In the genomic region with DNA sequence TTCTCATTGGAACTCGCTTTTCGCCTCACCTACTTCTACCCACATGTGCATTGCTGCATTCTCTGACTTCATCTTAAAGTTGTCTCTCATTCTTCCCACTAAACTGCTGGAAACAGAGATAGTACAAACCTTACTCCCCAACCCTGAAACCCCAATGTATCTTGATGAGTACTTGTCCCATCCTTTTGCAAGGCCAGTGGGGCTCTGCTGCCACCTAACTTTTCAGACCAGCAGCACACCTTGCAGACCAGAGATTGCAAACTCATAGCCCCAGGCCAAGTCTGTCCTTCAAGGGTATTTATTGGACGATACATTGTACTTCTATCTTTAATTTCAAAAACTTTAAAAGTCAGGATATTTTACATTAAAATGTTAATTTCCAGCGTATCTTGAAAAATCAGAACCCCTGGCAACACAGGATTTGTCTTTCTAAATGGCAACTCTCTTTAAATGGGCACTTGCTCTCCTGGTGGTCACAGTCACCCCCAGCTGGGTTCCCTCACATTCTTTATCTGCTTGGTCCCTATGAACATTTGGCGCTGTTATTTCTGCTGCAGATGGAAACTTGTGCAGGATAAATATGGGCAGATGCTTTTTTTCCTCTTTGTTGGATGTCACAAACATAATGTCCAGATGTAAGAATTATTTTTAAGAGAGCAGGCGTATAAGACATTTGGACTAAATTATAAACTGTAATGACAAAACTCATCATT, we compare ENCODE assay signal across 10 cellular contexts.
DNase-seq lines count a peak whose midpoint lies in the region; ATAC-seq, FAIRE-seq and TF ChIP-seq lines count a peak whose summit lies in the region.
"Had no signal": no experiment of that assay in that cellular context is flagged by ENCODE, and none has a peak within 500 bp of the region (broad histone marks: within the 10 kb centered on the region; RNA-seq: fewer than 3 reads in every experiment).

No MANE protein-coding gene starts in this region.

- H3K9ac ChIP-seq in keratinocyte (ENCODE audit: control insufficient read depth, extremely low read depth, insufficient read depth, low read length): no peak overlapping the region

- DNase-seq in D721Med (ENCODE audit: insufficient read length, low spot score) (no peak), GM23338 (ENCODE audit: low spot score) (peak; percentile 79), SJCRH30 (peak; percentile 31 to 46), keratinocyte (ENCODE audit: low read depth, low spot score) (peak; percentile 42), NCI-H748 (lab: John Stamatoyannopoulos, UW; ENCODE audit: unreplicated experiment) (no peak), hippocampal formation (lab: John Stamatoyannopoulos, UW) (no peak), posterior vena cava (ENCODE audit: low spot score) (no peak), MV-4-11 (lab: John Stamatoyannopoulos, UW) (no peak)
- DNase-seq: retina had no signal

- H3K79me2 ChIP-seq in GM23338 (replicated peaks; ENCODE audit: insufficient read depth) (no peaks in the 10 kb centered on the region), keratinocyte (ENCODE audit: control insufficient read depth, insufficient read depth, low read length) (no peaks in the 10 kb centered on the region)

- H3K36me3 ChIP-seq in GM23338 (ENCODE audit: insufficient read depth) (no peaks in the 10 kb centered on the region), SJCRH30 (no peaks in the 10 kb centered on the region), keratinocyte (ENCODE audit: control insufficient read depth in 2 of 2, extremely low read depth in 1 of 2, insufficient read depth in 2 of 2, low read length in 2 of 2) (no peaks in the 10 kb centered on the region)

- no peaks in the 10 kb centered on the region for H3K9me1 ChIP-seq in keratinocyte (ENCODE audit: control insufficient read depth, extremely low read depth, insufficient read depth, low read length)

- no peak overlapping the region for H3K27ac Mint-ChIP-seq in GM23338
- H3K27ac Mint-ChIP-seq: activated naive CD8-positive, alpha-beta T cell had no signal

- no peaks in the 10 kb centered on the region for H3K9me3 ChIP-seq in SJCRH30 (replicated peaks)
- H3K9me3 ChIP-seq in keratinocyte (ENCODE audit: control insufficient read depth, low read depth, low read length): no peaks in the 10 kb centered on the region

- H3K27ac ChIP-seq in GM23338 (ENCODE audit: low read depth): no peak overlapping the region
- no peak overlapping the region for H3K27ac ChIP-seq in SJCRH30
- H3K27ac ChIP-seq in keratinocyte (ENCODE audit: control insufficient read depth, insufficient read depth, low read length): no peak overlapping the region

- no peaks in the 10 kb centered on the region for H4K20me1 ChIP-seq in GM23338 (replicated peaks; ENCODE audit: insufficient read depth)
- no peaks in the 10 kb centered on the region for H4K20me1 ChIP-seq in keratinocyte (ENCODE audit: control insufficient read depth, extremely low read depth, insufficient read depth, low read length)

- peak; percentile 50 for TF ChIP-seq CTCF in D721Med (IDR thresholded peaks at IDR 0.05; ENCODE audit: insufficient read depth, missing control alignments)
- peak; percentile 80 to 92 for TF ChIP-seq CTCF in GM23338 (conservative IDR thresholded peaks at IDR 0.05; ENCODE audit: low read depth in 2 of 2)
- TF ChIP-seq CTCF in keratinocyte (optimal IDR thresholded peaks at IDR 0.05 in 1 of 3, IDR thresholded peaks at IDR 0.05 in 1 of 3, conservative IDR thresholded peaks at IDR 0.05 in 1 of 3; ENCODE audit: extremely low read depth in 1 of 3, insufficient read depth in 2 of 3, low read length in 3 of 3): peak; percentile 80 to 84 (median 81)

- H3K4me1 ChIP-seq in GM23338 (ENCODE audit: insufficient read depth): no peaks in the 10 kb centered on the region
- no peaks in the 10 kb centered on the region for H3K4me1 ChIP-seq in SJCRH30
- H3K4me1 ChIP-seq in keratinocyte (ENCODE audit: control insufficient read depth, extremely low read depth, insufficient read depth, low read length): no peaks in the 10 kb centered on the region

- H3K27me3 Mint-ChIP-seq in GM23338 (ENCODE audit: insufficient read depth, low read depth, poor library complexity): peaks cover 1% of the 10 kb centered on the region
- H3K27me3 Mint-ChIP-seq: activated naive CD8-positive, alpha-beta T cell had no signal

- intact Hi-C loops in posterior vena cava (cut with DNase I): no loop called here

- no peak overlapping the region for H3K4me3 ChIP-seq in GM23338
- H3K4me3 ChIP-seq in SJCRH30: no peak overlapping the region
- H3K4me3 ChIP-seq in keratinocyte (ENCODE audit: control insufficient read depth in 2 of 3, extremely low read depth in 1 of 3, insufficient read depth in 2 of 3, low read depth in 1 of 3, low read length in 3 of 3): no peak overlapping the region

- H3K4me2 ChIP-seq in GM23338: no peak overlapping the region
- H3K4me2 ChIP-seq in keratinocyte (ENCODE audit: control insufficient read depth, extremely low read depth, insufficient read depth, low read depth, low read length): no peak overlapping the region

- 0 out of 2 replicates have a peak overlapping the region, but pooled peaks have one; percentile 49 for H2AFZ ChIP-seq in GM23338
- H2AFZ ChIP-seq in keratinocyte (ENCODE audit: control insufficient read depth, low read length): no peak overlapping the region

- peak; percentile 96 for ATAC-seq in GM23338

- no peaks in the 10 kb centered on the region for H3F3A ChIP-seq in GM23338 (replicated peaks; ENCODE audit: low read depth)

- no peaks in the 10 kb centered on the region; the same call in 2 of the 3 replicates for H3K9me3 Mint-ChIP-seq in GM23338

- H3K4me1 Mint-ChIP-seq in GM23338: no peaks in the 10 kb centered on the region

- H3K27me3 ChIP-seq in GM23338 (ENCODE audit: insufficient read depth): no peaks in the 10 kb centered on the region
- no peaks in the 10 kb centered on the region for H3K27me3 ChIP-seq in SJCRH30
- no peaks in the 10 kb centered on the region for H3K27me3 ChIP-seq in keratinocyte (ENCODE audit: control insufficient read depth, extremely low read depth, insufficient read depth, low read length)

- 0 out of 2 replicates have a peak, but pooled peaks cover 6% of the 10 kb centered on the region for H3K9me2 ChIP-seq in GM23338 (ENCODE audit: insufficient read depth)

- dilution Hi-C loops in keratinocyte (cut with MboI; ENCODE audit: extremely low pct_ligation_motif_present, low sequenced_read_pairs): no loop called here

- H3K36me3 Mint-ChIP-seq in GM23338 (ENCODE audit: low read depth): no peaks in the 10 kb centered on the region

- no peak overlapping the region for H3K4me3 Mint-ChIP-seq in GM23338
- H3K4me3 Mint-ChIP-seq: activated naive CD8-positive, alpha-beta T cell had no signal

- FAIRE-seq in D721Med (lab: Jason Lieb, UNC) (no peak), keratinocyte (lab: Jason Lieb, UNC) (no peak)

TF ChIP-seq in GM23338, 12 proteins besides CTCF, POLR2A, EP300 and RAD21 (continues in another document):
- TF ChIP-seq JUNB (IDR thresholded peaks at IDR 0.05; ENCODE audit: unreplicated experiment) (no peak), EZH2phosphoT487 (IDR thresholded peaks at IDR 0.05; ENCODE audit: unreplicated experiment) (no peak), ZNF114 (CRISPR knock-in tag; IDR thresholded peaks at IDR 0.05) (no peak), CREB1 (CRISPR knock-in tag; IDR thresholded peaks at IDR 0.05; ENCODE audit: low read depth) (no peak), ZNF331 (CRISPR knock-in tag; IDR thresholded peaks at IDR 0.05; ENCODE audit: low read depth) (no peak)
- TF ChIP-seq, protein P1, sequence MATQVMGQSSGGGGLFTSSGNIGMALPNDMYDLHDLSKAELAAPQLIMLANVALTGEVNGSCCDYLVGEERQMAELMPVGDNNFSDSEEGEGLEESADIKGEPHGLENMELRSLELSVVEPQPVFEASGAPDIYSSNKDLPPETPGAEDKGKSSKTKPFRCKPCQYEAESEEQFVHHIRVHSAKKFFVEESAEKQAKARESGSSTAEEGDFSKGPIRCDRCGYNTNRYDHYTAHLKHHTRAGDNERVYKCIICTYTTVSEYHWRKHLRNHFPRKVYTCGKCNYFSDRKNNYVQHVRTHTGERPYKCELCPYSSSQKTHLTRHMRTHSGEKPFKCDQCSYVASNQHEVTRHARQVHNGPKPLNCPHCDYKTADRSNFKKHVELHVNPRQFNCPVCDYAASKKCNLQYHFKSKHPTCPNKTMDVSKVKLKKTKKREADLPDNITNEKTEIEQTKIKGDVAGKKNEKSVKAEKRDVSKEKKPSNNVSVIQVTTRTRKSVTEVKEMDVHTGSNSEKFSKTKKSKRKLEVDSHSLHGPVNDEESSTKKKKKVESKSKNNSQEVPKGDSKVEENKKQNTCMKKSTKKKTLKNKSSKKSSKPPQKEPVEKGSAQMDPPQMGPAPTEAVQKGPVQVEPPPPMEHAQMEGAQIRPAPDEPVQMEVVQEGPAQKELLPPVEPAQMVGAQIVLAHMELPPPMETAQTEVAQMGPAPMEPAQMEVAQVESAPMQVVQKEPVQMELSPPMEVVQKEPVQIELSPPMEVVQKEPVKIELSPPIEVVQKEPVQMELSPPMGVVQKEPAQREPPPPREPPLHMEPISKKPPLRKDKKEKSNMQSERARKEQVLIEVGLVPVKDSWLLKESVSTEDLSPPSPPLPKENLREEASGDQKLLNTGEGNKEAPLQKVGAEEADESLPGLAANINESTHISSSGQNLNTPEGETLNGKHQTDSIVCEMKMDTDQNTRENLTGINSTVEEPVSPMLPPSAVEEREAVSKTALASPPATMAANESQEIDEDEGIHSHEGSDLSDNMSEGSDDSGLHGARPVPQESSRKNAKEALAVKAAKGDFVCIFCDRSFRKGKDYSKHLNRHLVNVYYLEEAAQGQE (IDR thresholded peaks at IDR 0.05; ENCODE audit: unreplicated experiment): no peak
- TF ChIP-seq, protein P2, sequence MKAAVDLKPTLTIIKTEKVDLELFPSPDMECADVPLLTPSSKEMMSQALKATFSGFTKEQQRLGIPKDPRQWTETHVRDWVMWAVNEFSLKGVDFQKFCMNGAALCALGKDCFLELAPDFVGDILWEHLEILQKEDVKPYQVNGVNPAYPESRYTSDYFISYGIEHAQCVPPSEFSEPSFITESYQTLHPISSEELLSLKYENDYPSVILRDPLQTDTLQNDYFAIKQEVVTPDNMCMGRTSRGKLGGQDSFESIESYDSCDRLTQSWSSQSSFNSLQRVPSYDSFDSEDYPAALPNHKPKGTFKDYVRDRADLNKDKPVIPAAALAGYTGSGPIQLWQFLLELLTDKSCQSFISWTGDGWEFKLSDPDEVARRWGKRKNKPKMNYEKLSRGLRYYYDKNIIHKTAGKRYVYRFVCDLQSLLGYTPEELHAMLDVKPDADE (IDR thresholded peaks at IDR 0.05): no peak

Comparison
In these comparisons a context has a peak if more than half of its experiments do, and no peak if none do; other contexts are left out.
1. DNase-seq: peak in GM23338 (single experiment), SJCRH30 (2 of 2) and keratinocyte (single experiment); none in D721Med (single experiment), NCI-H748 (single experiment), hippocampal formation (0 of 2), posterior vena cava (single experiment) and MV-4-11 (single experiment).
2. Peak in every context shown above with its lines, with median percentiles within 50 percentile points of each other: CTCF ChIP-seq.